Comparison of ENCODE assay signal across 24 cellular contexts in genomic region chr14:105156414-105157375, GRCh38.
"Had no signal": no experiment of that assay in that cellular context is flagged by ENCODE, and none has a peak within 500 bp of the region (broad histone marks: within the 10 kb centered on the region; RNA-seq: fewer than 3 reads in every experiment).

No MANE protein-coding gene starts in this region.

- H3K27ac Mint-ChIP-seq: effector memory CD8-positive, alpha-beta T cell; naive thymus-derived CD8-positive, alpha-beta T cell; nephron progenitor cell; progenitor cell of endocrine pancreas; stimulated activated naive B cell treated with anti-CD40 and anti-IgM and Interleukin-4, amounts not matched to agents 10 μg/mL and 1 μg/mL and 100 μg/mL, for 72 hours; stimulated activated naive CD8-positive, alpha-beta T cell treated with anti-CD3 and anti-CD28 coated beads, Interleukin-15, Interleukin-2, amounts not matched to agents 100 ng/mL and 50 ng/mL, for 24 hours had no signal

- H3K27ac ChIP-seq: epithelial cell of prostate, left lung, neutrophil, parathyroid adenoma, thoracic aorta, tibial nerve, upper lobe of left lung had no signal

- ATAC-seq: effector memory CD8-positive, alpha-beta T cell; esophagus mucosa; gastrocnemius medialis; left cardiac atrium; left lung; naive thymus-derived CD8-positive, alpha-beta T cell; stimulated activated naive B cell treated with anti-CD40 and anti-IgM and Interleukin-4, amounts not matched to agents 10 μg/mL and 1 μg/mL and 100 μg/mL, for 72 hours had no signal

- DNase-seq: cortex of kidney; effector memory CD8-positive, alpha-beta T cell; foreskin fibroblast; gastrocnemius medialis; head of caudate nucleus; left cardiac atrium; mammary epithelial cell; mesendoderm; naive thymus-derived CD8-positive, alpha-beta T cell; nephron progenitor cell; small intestine; stimulated activated CD4-positive, alpha-beta T cell treated with anti-CD3 and anti-CD28 coated beads, Interleukin-15, amount 100 ng/mL, for 24 hours; stimulated activated CD4-positive, alpha-beta T cell treated with anti-CD3 and anti-CD28 coated beads, Interleukin-2, amount 100 ng/mL, for 48 hours; stimulated activated naive B cell treated with anti-CD40 and anti-IgM and Interleukin-4, amounts not matched to agents 10 μg/mL and 1 μg/mL and 100 μg/mL, for 72 hours had no signal

- H3K9ac ChIP-seq: parathyroid adenoma had no signal

- H3K9me3 ChIP-seq: gastrocnemius medialis, left lung, neutrophil, thoracic aorta, tibial nerve, upper lobe of left lung had no signal

- H3K36me3 ChIP-seq: gastrocnemius medialis, neutrophil, thoracic aorta, tibial nerve had no signal

- H2AFZ ChIP-seq: parathyroid adenoma had no signal

- H3K4me3 Mint-ChIP-seq: effector memory CD8-positive, alpha-beta T cell; naive thymus-derived CD8-positive, alpha-beta T cell; nephron progenitor cell; stimulated activated naive B cell treated with anti-CD40 and anti-IgM and Interleukin-4, amounts not matched to agents 10 μg/mL and 1 μg/mL and 100 μg/mL, for 72 hours; stimulated activated naive CD8-positive, alpha-beta T cell treated with anti-CD3 and anti-CD28 coated beads, Interleukin-15, Interleukin-2, amounts not matched to agents 100 ng/mL and 50 ng/mL, for 24 hours had no signal

- H3K4me3 ChIP-seq: gastrocnemius medialis, left lung, thoracic aorta, tibial nerve, upper lobe of left lung had no signal

- H3K27me3 ChIP-seq: gastrocnemius medialis, left lung, tibial nerve, upper lobe of left lung had no signal

- H3K4me1 ChIP-seq: left lung, parathyroid adenoma had no signal

- H3K27me3 Mint-ChIP-seq: progenitor cell of endocrine pancreas; stimulated activated naive CD8-positive, alpha-beta T cell treated with anti-CD3 and anti-CD28 coated beads, Interleukin-15, Interleukin-2, amounts not matched to agents 100 ng/mL and 50 ng/mL, for 24 hours had no signal

- H3K36me3 Mint-ChIP-seq: stimulated activated naive B cell treated with anti-CD40 and anti-IgM and Interleukin-4, amounts not matched to agents 10 μg/mL and 1 μg/mL and 100 μg/mL, for 72 hours had no signal

- H3K9me3 Mint-ChIP-seq: effector memory CD8-positive, alpha-beta T cell; naive thymus-derived CD8-positive, alpha-beta T cell; nephron progenitor cell; stimulated activated naive CD8-positive, alpha-beta T cell treated with anti-CD3 and anti-CD28 coated beads, Interleukin-15, Interleukin-2, amounts not matched to agents 100 ng/mL and 50 ng/mL, for 24 hours had no signal
